Comparison of ENCODE assay signal across 1 cellular context in genomic region chr10:5364365-5364764, GRCh38.
TF ChIP-seq lines count a peak whose summit lies in the region.

No MANE protein-coding gene starts in this region.

TF ChIP-seq in K562, 482 proteins besides CTCF, POLR2A, EP300 and RAD21:
- TF ChIP-seq, protein P1, sequence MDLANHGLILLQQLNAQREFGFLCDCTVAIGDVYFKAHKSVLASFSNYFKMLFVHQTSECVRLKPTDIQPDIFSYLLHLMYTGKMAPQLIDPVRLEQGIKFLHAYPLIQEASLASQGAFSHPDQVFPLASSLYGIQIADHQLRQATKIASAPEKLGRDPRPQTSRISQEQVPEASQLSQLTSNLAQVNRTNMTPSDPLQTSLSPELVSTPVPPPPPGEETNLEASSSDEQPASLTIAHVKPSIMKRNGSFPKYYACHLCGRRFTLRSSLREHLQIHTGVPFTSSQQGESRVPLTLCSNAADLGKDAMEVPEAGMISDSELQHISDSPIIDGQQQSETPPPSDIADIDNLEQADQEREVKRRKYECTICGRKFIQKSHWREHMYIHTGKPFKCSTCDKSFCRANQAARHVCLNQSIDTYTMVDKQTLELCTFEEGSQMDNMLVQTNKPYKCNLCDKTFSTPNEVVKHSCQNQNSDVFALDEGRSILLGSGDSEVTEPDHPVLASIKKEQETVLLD (IDR thresholded peaks at IDR 0.05), result no peak
- TF ChIP-seq CHD7 (IDR thresholded peaks at IDR 0.05; ENCODE audit: low read depth, low read length), result no peak
- TF ChIP-seq BCL6 (CRISPR knock-in tag; IDR thresholded peaks at IDR 0.05), result no peak
- no peak for TF ChIP-seq TFE3 (CRISPR knock-in tag; IDR thresholded peaks at IDR 0.05)
- no peak for TF ChIP-seq TFAM (CRISPR knock-in tag; conservative IDR thresholded peaks at IDR 0.05)
- TF ChIP-seq ETS1 (conservative IDR thresholded peaks at IDR 0.05; ENCODE audit: control insufficient read depth, low read depth, low read length), result no peak
- no peak for TF ChIP-seq TCF7L2 (IDR thresholded peaks at IDR 0.05; ENCODE audit: low read depth, low read length)
- TF ChIP-seq RNF2 (IDR thresholded peaks at IDR 0.05), result no peak
- no peak for TF ChIP-seq MAFK (IDR thresholded peaks at IDR 0.05; ENCODE audit: low read length)
- TF ChIP-seq ELF4 (CRISPR knock-in tag; IDR thresholded peaks at IDR 0.05), result no peak
- TF ChIP-seq YBX1 (IDR thresholded peaks at IDR 0.05), result no peak
TF ChIP-seq in K562: peak in this region for 0.
